ENCODE assay signal across 9 cellular contexts in the genomic region with DNA sequence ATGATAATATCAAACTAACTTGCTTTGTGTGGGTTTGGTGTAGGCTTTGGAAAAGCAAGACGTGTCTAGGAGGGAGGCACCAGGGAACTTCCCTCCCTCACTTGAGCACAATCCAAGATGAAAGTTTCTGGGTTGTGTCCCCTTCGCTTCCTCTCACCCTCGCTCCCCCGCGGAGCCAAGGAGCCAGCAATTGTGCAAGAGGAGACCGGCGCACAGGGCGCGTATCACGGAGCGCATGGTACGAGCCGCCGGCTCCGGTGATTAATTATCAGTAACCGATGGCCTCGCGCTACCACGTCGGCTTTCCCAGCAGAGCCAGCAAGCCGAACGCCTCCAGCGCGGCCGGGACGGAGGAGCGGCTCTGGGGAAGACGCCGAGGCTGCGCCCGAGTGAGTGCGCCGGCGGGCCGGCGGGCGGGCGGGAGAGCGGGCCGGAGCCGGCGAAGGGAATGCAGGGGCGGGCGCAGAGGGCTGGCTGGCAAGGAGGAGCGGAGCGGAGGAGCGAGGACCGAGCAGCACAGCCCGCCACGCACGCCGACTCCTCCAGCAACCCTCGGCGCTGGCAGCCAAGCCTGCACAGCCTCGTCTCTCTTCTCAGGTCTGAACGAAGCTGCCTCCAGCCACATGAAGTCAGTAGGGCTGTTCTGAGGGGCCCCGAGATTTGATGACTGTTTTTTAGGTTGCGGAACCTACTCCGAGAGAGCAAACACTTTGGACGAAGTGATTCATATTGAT.
DNase-seq lines count a peak whose midpoint lies in the region; ATAC-seq, FAIRE-seq and TF ChIP-seq lines count a peak whose summit lies in the region.
"Had no signal": no experiment of that assay in that cellular context is flagged by ENCODE, and none has a peak within 500 bp of the region (broad histone marks: within the 10 kb centered on the region; RNA-seq: fewer than 3 reads in every experiment).

No MANE protein-coding gene starts in this region.

- H3K27ac ChIP-seq in keratinocyte (ENCODE audit: control insufficient read depth, insufficient read depth, low read length), result peak overlapping the region; percentile 66
- peak overlapping the region; percentile 64 for H3K27ac ChIP-seq in smooth muscle cell (ENCODE audit: low read depth)

- 1% methylated on average over 58 of the region's 60 CpGs for WGBS in smooth muscle cell (ENCODE audit: low lambda C conversion rate)

- H2AFZ ChIP-seq in keratinocyte (ENCODE audit: control insufficient read depth, low read length) (peak overlapping the region; percentile 84), smooth muscle cell (ENCODE audit: low read depth) (peak overlapping the region; percentile 70)

- dilution Hi-C loops in keratinocyte (cut with MboI; ENCODE audit: extremely low pct_ligation_motif_present, low sequenced_read_pairs), result no loop called here

- POLR2A ChIA-PET in activated CD4-positive, alpha-beta memory T cell treated with anti-CD3 and anti-CD28 coated beads, Interleukin-2, amount 10 ng/mL, durations not matched to agents 7 days and 5 days (lab: Charles Lee), result no interaction called here

- H3K79me2 ChIP-seq in keratinocyte (ENCODE audit: control insufficient read depth, insufficient read depth, low read length) (no peaks in the 10 kb centered on the region), smooth muscle cell (ENCODE audit: low read depth) (no peaks in the 10 kb centered on the region)

- DNase-seq in NCI-H1417 (lab: John Stamatoyannopoulos, UW) (peak; percentile 47 to 75 (median 64)), NCI-H1417 treated with DMSO at 0.1 percent for 48 hours (lab: John Stamatoyannopoulos, UW) (no peak), NCI-H446 treated with DMSO at 0.1 percent for 48 hours (lab: John Stamatoyannopoulos, UW) (peak; percentile 78), cerebellum (ENCODE audit: low spot score) (peak; percentile 20), keratinocyte (ENCODE audit: low read depth, low spot score) (no peak), smooth muscle cell (lab: John Stamatoyannopoulos, UW; ENCODE audit: unreplicated experiment) (peak; percentile 45)
- no peak for DNase-seq in activated CD4-positive, alpha-beta memory T cell treated with anti-CD3 and anti-CD28 coated beads, Interleukin-2, amount 10 ng/mL, durations not matched to agents 7 days and 5 days
- DNase-seq: CD4-positive, CD25-positive, alpha-beta regulatory T cell had no signal

- H3K9me3 ChIP-seq in keratinocyte (ENCODE audit: control insufficient read depth, low read depth, low read length) (no peaks in the 10 kb centered on the region), smooth muscle cell (replicated peaks; ENCODE audit: low read depth) (no peaks in the 10 kb centered on the region)

- H3F3A ChIP-seq in smooth muscle cell (ENCODE audit: low read depth), result no peaks in the 10 kb centered on the region

- CTCF ChIA-PET in activated CD4-positive, alpha-beta memory T cell treated with anti-CD3 and anti-CD28 coated beads, Interleukin-2, amount 10 ng/mL, durations not matched to agents 7 days and 5 days (lab: Charles Lee), result no interaction called here

- FAIRE-seq in keratinocyte (lab: Jason Lieb, UNC), result peak; percentile 49

- no peaks in the 10 kb centered on the region for H3K9me3 Mint-ChIP-seq in activated CD4-positive, alpha-beta memory T cell treated with anti-CD3 and anti-CD28 coated beads, Interleukin-2, amount 10 ng/mL, durations not matched to agents 7 days and 5 days

- H3K27me3 Mint-ChIP-seq in activated CD4-positive, alpha-beta memory T cell treated with anti-CD3 and anti-CD28 coated beads, Interleukin-2, amount 10 ng/mL, durations not matched to agents 7 days and 5 days, result peaks cover 17% of the 10 kb centered on the region

- TF ChIP-seq CTCF in keratinocyte (optimal IDR thresholded peaks at IDR 0.05 in 1 of 3, IDR thresholded peaks at IDR 0.05 in 1 of 3, conservative IDR thresholded peaks at IDR 0.05 in 1 of 3; ENCODE audit: extremely low read depth in 1 of 3, insufficient read depth in 2 of 3, low read length in 3 of 3), result no peak
- TF ChIP-seq CTCF in smooth muscle cell (IDR thresholded peaks at IDR 0.05; ENCODE audit: borderline replicate concordance, insufficient read depth, poor library complexity, severe bottlenecking), result no peak

- no peak for ATAC-seq in GM21390 (IDR thresholded peaks at IDR 0.05; ENCODE audit: unreplicated experiment)

- H3K4me1 ChIP-seq in keratinocyte (ENCODE audit: control insufficient read depth, extremely low read depth, insufficient read depth, low read length) (peaks cover 8% of the 10 kb centered on the region), smooth muscle cell (ENCODE audit: low read depth) (peaks cover 17% of the 10 kb centered on the region)

- H3K4me3 Mint-ChIP-seq in activated CD4-positive, alpha-beta memory T cell treated with anti-CD3 and anti-CD28 coated beads, Interleukin-2, amount 10 ng/mL, durations not matched to agents 7 days and 5 days, result no peak overlapping the region
- H3K4me3 Mint-ChIP-seq: CD4-positive, CD25-positive, alpha-beta regulatory T cell had no signal

- H3K4me3 ChIP-seq in keratinocyte (ENCODE audit: control insufficient read depth in 2 of 3, extremely low read depth in 1 of 3, insufficient read depth in 2 of 3, low read depth in 1 of 3, low read length in 3 of 3) (peak overlapping the region; percentile 50 to 79 (median 69)), smooth muscle cell (peak overlapping the region; percentile 59)

- H3K4me1 Mint-ChIP-seq in activated CD4-positive, alpha-beta memory T cell treated with anti-CD3 and anti-CD28 coated beads, Interleukin-2, amount 10 ng/mL, durations not matched to agents 7 days and 5 days, result no peaks in the 10 kb centered on the region
- H3K4me1 Mint-ChIP-seq: CD4-positive, CD25-positive, alpha-beta regulatory T cell had no signal

- H3K9me1 ChIP-seq in keratinocyte (ENCODE audit: control insufficient read depth, extremely low read depth, insufficient read depth, low read length), result peaks cover 3% of the 10 kb centered on the region

- no peaks in the 10 kb centered on the region for H4K20me1 ChIP-seq in keratinocyte (ENCODE audit: control insufficient read depth, extremely low read depth, insufficient read depth, low read length)
- no peaks in the 10 kb centered on the region for H4K20me1 ChIP-seq in smooth muscle cell (ENCODE audit: low read depth)

- no peak overlapping the region for H3K27ac Mint-ChIP-seq in activated CD4-positive, alpha-beta memory T cell treated with anti-CD3 and anti-CD28 coated beads, Interleukin-2, amount 10 ng/mL, durations not matched to agents 7 days and 5 days

- H3K4me2 ChIP-seq in keratinocyte (ENCODE audit: control insufficient read depth, extremely low read depth, insufficient read depth, low read depth, low read length) (peak overlapping the region; percentile 88), smooth muscle cell (peak overlapping the region; percentile 84)

- H3K9ac ChIP-seq in keratinocyte (ENCODE audit: control insufficient read depth, extremely low read depth, insufficient read depth, low read length) (peak overlapping the region; percentile 82), smooth muscle cell (ENCODE audit: low read depth) (peak overlapping the region; percentile 48)

- H3K36me3 Mint-ChIP-seq in activated CD4-positive, alpha-beta memory T cell treated with anti-CD3 and anti-CD28 coated beads, Interleukin-2, amount 10 ng/mL, durations not matched to agents 7 days and 5 days (ENCODE audit: low read depth), result no peaks in the 10 kb centered on the region
- H3K36me3 Mint-ChIP-seq: CD4-positive, CD25-positive, alpha-beta regulatory T cell had no signal

- H3K36me3 ChIP-seq in keratinocyte (ENCODE audit: control insufficient read depth in 2 of 2, extremely low read depth in 1 of 2, insufficient read depth in 2 of 2, low read length in 2 of 2) (no peaks in the 10 kb centered on the region), smooth muscle cell (ENCODE audit: low read depth) (no peaks in the 10 kb centered on the region)

- H3K27me3 ChIP-seq in keratinocyte (ENCODE audit: control insufficient read depth, extremely low read depth, insufficient read depth, low read length) (no peaks in the 10 kb centered on the region), smooth muscle cell (ENCODE audit: low read depth) (peaks cover 11% of the 10 kb centered on the region)

Comparison
In these comparisons a context has a peak if more than half of its experiments do, and no peak if none do; other contexts are left out.
1. DNase-seq: peak in NCI-H1417 (3 of 3), NCI-H446 treated with DMSO at 0.1 percent for 48 hours (single experiment), cerebellum (single experiment) and smooth muscle cell (single experiment); none in NCI-H1417 treated with DMSO at 0.1 percent for 48 hours (single experiment), keratinocyte (single experiment) and activated CD4-positive, alpha-beta memory T cell treated with anti-CD3 and anti-CD28 coated beads, Interleukin-2, amount 10 ng/mL, durations not matched to agents 7 days and 5 days (single experiment).